ENCODE assay signal across 19 cellular contexts in genomic region chr1:116770625-116771024, GRCh38. TPM values are rescaled to one million over a fixed set of nuclear protein-coding genes. Genes with fewer than 3 reads are reported as not detected.
DNase-seq lines count a peak whose midpoint lies in the region; ATAC-seq and TF ChIP-seq lines count a peak whose summit lies in the region.
"Had no signal": no experiment of that assay in that cellular context is flagged by ENCODE, and none has a peak within 500 bp of the region (broad histone marks: within the 10 kb centered on the region; RNA-seq: fewer than 3 reads in every experiment).

No MANE protein-coding gene starts in this region.

- H3K27ac ChIP-seq in KOPT-K1 (ENCODE audit: low read depth, low read length, poor library complexity, severe bottlenecking), result peak overlapping the region; percentile 99
- H3K27ac ChIP-seq in upper lobe of left lung, result peak overlapping the region in 1 of 4 donors; percentile 49
- H3K27ac ChIP-seq: vagina had no signal

- TF ChIP-seq EP300 in upper lobe of left lung (IDR thresholded peaks at IDR 0.05), result no peak

- H3K4me3 Mint-ChIP-seq in activated T-helper 17 cell treated with anti-CD3 and anti-CD28 coated beads, Interleukin-2, amount 50 U/mL, for 72 hours, result peak overlapping the region; percentile 100
- H3K4me3 Mint-ChIP-seq in naive thymus-derived CD8-positive, alpha-beta T cell, result peak overlapping the region; percentile 0 to 82 (median 74)
- H3K4me3 Mint-ChIP-seq: nephron progenitor cell had no signal

- H3K36me3 ChIP-seq in KOPT-K1 (ENCODE audit: insufficient read depth, low read length) (peaks cover 35% of the 10 kb centered on the region), upper lobe of left lung (no peaks in the 10 kb centered on the region)
- H3K36me3 ChIP-seq: vagina had no signal

- no peaks in the 10 kb centered on the region for H3K27me3 Mint-ChIP-seq in activated T-helper 17 cell treated with anti-CD3 and anti-CD28 coated beads, Interleukin-2, amount 50 U/mL, for 72 hours
- H3K27me3 Mint-ChIP-seq in naive thymus-derived CD8-positive, alpha-beta T cell, result no peaks in the 10 kb centered on the region
- H3K27me3 Mint-ChIP-seq: progenitor cell of endocrine pancreas had no signal

- H3K4me1 Mint-ChIP-seq in activated T-helper 17 cell treated with anti-CD3 and anti-CD28 coated beads, Interleukin-2, amount 50 U/mL, for 72 hours, result peaks cover 54% of the 10 kb centered on the region
- H3K4me1 Mint-ChIP-seq in naive thymus-derived CD8-positive, alpha-beta T cell, result peaks cover 40 to 75% (median 73%) of the 10 kb centered on the region in 4 donors

- H3K36me3 Mint-ChIP-seq in activated T-helper 17 cell treated with anti-CD3 and anti-CD28 coated beads, Interleukin-2, amount 50 U/mL, for 72 hours (ENCODE audit: low read depth), result peaks cover 99% of the 10 kb centered on the region
- peaks cover 13 to 44% (median 38%) of the 10 kb centered on the region in 3 donors for H3K36me3 Mint-ChIP-seq in naive thymus-derived CD8-positive, alpha-beta T cell

- peak overlapping the region; percentile 100 for H3K27ac Mint-ChIP-seq in activated T-helper 17 cell treated with anti-CD3 and anti-CD28 coated beads, Interleukin-2, amount 50 U/mL, for 72 hours
- peak overlapping the region; percentile 93 to 99 (median 98) for H3K27ac Mint-ChIP-seq in naive thymus-derived CD8-positive, alpha-beta T cell
- H3K27ac Mint-ChIP-seq: nephron progenitor cell, progenitor cell of endocrine pancreas had no signal

- DNase-seq in activated CD8-positive, alpha-beta memory T cell treated with anti-CD3 and anti-CD28 coated beads for 24 hours, result peak; percentile 67
- DNase-seq in activated CD8-positive, alpha-beta memory T cell treated with anti-CD3 and anti-CD28 coated beads, Interleukin-2, amount 50 U/mL, for 48 hours, result no peak
- no peak for DNase-seq in naive thymus-derived CD8-positive, alpha-beta T cell
- DNase-seq in NCI-H1930 (lab: John Stamatoyannopoulos, UW) (no peak), COR-L47 (lab: John Stamatoyannopoulos, UW) (no peak), upper lobe of left lung (no peak)
- DNase-seq: erythroblast, IMR-90, NCI-H1048, NCI-H2107, NCI-H748 treated with DMSO at 0.1 percent for 48 hours, nephron progenitor cell had no signal

- WGBS in upper lobe of left lung, 2 donors, result 70 to 75% methylated on average over 5 of the region's 5 CpGs

- peaks cover 0 to 9% (median 2%) of the 10 kb centered on the region in 4 donors for H3K4me1 ChIP-seq in upper lobe of left lung
- H3K4me1 ChIP-seq: vagina had no signal

- no peaks in the 10 kb centered on the region for H3K9me3 Mint-ChIP-seq in activated T-helper 17 cell treated with anti-CD3 and anti-CD28 coated beads, Interleukin-2, amount 50 U/mL, for 72 hours
- H3K9me3 Mint-ChIP-seq in naive thymus-derived CD8-positive, alpha-beta T cell, result peaks cover 0 to 6% (median 0%) of the 10 kb centered on the region in 9 donors

- POLR2A ChIA-PET in naive thymus-derived CD8-positive, alpha-beta T cell (lab: Charles Lee), result interaction anchor here (0.6 to 10.6 kb wide), 13 partner anchors 10 to 894 kb away, joined by 3 to 285 read pairs (median 14); partner anchors contain the start of genes CD2 and TTF2

- no peak overlapping the region for H3K4me3 ChIP-seq in upper lobe of left lung
- H3K4me3 ChIP-seq: lung, vagina had no signal

- H3K9me3 ChIP-seq in KOPT-K1 (ENCODE audit: insufficient read depth, low read length, poor library complexity, severe bottlenecking) (peaks cover 25% of the 10 kb centered on the region), upper lobe of left lung (no peaks in the 10 kb centered on the region)
- H3K9me3 ChIP-seq: vagina had no signal

- TF ChIP-seq POLR2A in upper lobe of left lung (IDR thresholded peaks at IDR 0.05), result no peak

- peak; percentile 6 for ATAC-seq in activated T-helper 17 cell treated with anti-CD3 and anti-CD28 coated beads, Interleukin-2, amount 50 U/mL, for 72 hours (replicated peaks)
- no peak for ATAC-seq in naive thymus-derived CD8-positive, alpha-beta T cell
- no peak for ATAC-seq in upper lobe of left lung (ENCODE audit: low FRiP score in 2 of 2)
- ATAC-seq: SK-N-SH treated with all-trans-retinoic acid at 6 μM for 48 hours had no signal

- no peak for TF ChIP-seq CTCF in upper lobe of left lung (IDR thresholded peaks at IDR 0.05)

- no peaks in the 10 kb centered on the region for H3K27me3 ChIP-seq in upper lobe of left lung
- H3K27me3 ChIP-seq: vagina had no signal

RNA-seq across cellular contexts. Expression of gene CD2, which starts 16.4 kb away (rescaled TPM):
- total RNA-seq in activated T-helper 17 cell treated with anti-CD3 and anti-CD28 coated beads, Interleukin-2, amount 50 U/mL, for 72 hours, result 100 to 1,000 TPM; 303 to 473 TPM
- 100 to 1,000 TPM; 178 to 189 TPM for total RNA-seq in naive thymus-derived CD8-positive, alpha-beta T cell
- 100 to 1,000 TPM; 197 to 240 (median 222) TPM for polyA plus RNA-seq in naive thymus-derived CD8-positive, alpha-beta T cell
- total RNA-seq in upper lobe of left lung, result 10 to 100 TPM in 2 of 6 donors, 1 to 10 TPM in 4; 3.8 to 23.5 (median 7.9) TPM
- total RNA-seq: glomerular endothelial cell, IMR-90, progenitor cell of endocrine pancreas had no signal
- polyA plus RNA-seq: IMR-90 had no signal

Comparison
In these comparisons a context has a peak if more than half of its experiments do, and no peak if none do; other contexts are left out.
1. RNA of gene CD2, which starts 16.4 kb away (total RNA-seq): 303 to 473 TPM in activated T-helper 17 cell treated with anti-CD3 and anti-CD28 coated beads, Interleukin-2, amount 50 U/mL, for 72 hours and 178 to 189 TPM in naive thymus-derived CD8-positive, alpha-beta T cell; 3.8 to 23.5 TPM in upper lobe of left lung; every median in the first group is over 4 times any median in the second.